ENCODE assay signal across 8 cellular contexts in genomic region chr6:111602481-111603404, GRCh38. TPM values are rescaled to one million over a fixed set of nuclear protein-coding genes. Genes with fewer than 3 reads are reported as not detected.
DNase-seq lines count a peak whose midpoint lies in the region; ATAC-seq and TF ChIP-seq lines count a peak whose summit lies in the region.

No MANE protein-coding gene starts in this region.

- H3K4ac ChIP-seq in neuronal stem cell (ENCODE audit: low read length) = no peak overlapping the region

- TF ChIP-seq CTCF in RWPE2 (IDR thresholded peaks at IDR 0.05; ENCODE audit: poor library complexity, severe bottlenecking) (no peak), fibroblast of mammary gland (conservative IDR thresholded peaks at IDR 0.05; ENCODE audit: control insufficient read depth, insufficient read depth, low read depth, low read length) (no peak)

- H4K91ac ChIP-seq in neuronal stem cell (ENCODE audit: low read depth, low read length, poor library complexity) = no peak overlapping the region

- H3K9ac ChIP-seq in neuronal stem cell (ENCODE audit: low read depth, low read length, poor library complexity) = peak overlapping the region; percentile 32

- H3K9me3 ChIP-seq in RWPE2 (ENCODE audit: severe bottlenecking) (no peaks in the 10 kb centered on the region), neuronal stem cell (replicated peaks in 1 of 2; ENCODE audit: control insufficient read depth in 2 of 2, insufficient read depth in 1 of 2, low read depth in 1 of 2, low read length in 2 of 2) (no peaks in the 10 kb centered on the region)

- no peak overlapping the region for H4K8ac ChIP-seq in neuronal stem cell (ENCODE audit: low read depth, low read length)

- H3K18ac ChIP-seq in neuronal stem cell (ENCODE audit: low read length) = peak overlapping the region; percentile 44

- DNase-seq in AG20443 (ENCODE audit: low spot score) (peak; percentile 56), RWPE2 (ENCODE audit: low spot score) (no peak), fibroblast of mammary gland (ENCODE audit: low read depth) (peak; percentile 93), neuronal stem cell (ENCODE audit: low spot score) (no peak), SIG-M5 (lab: John Stamatoyannopoulos, UW) (no peak)

- H2BK120ac ChIP-seq in neuronal stem cell (ENCODE audit: low read depth, low read length) = no peak overlapping the region

- H3K23ac ChIP-seq in neuronal stem cell (ENCODE audit: low read depth, low read length, poor library complexity) = no peak overlapping the region

- H3K79me1 ChIP-seq in neuronal stem cell (ENCODE audit: low read depth, low read length) = no peaks in the 10 kb centered on the region

- ATAC-seq in RWPE2 (ENCODE audit: low read depth) = no peak
- no peak for ATAC-seq in GM18502 (IDR thresholded peaks at IDR 0.05; ENCODE audit: poor library complexity, unreplicated experiment)
- no peak for ATAC-seq in GM21619 (IDR thresholded peaks at IDR 0.05; ENCODE audit: unreplicated experiment)
- no peak for ATAC-seq in HG03378 (IDR thresholded peaks at IDR 0.05; ENCODE audit: unreplicated experiment)

- WGBS in neuronal stem cell (ENCODE audit: extremely low coverage in 2 of 2, insufficient read length in 2 of 2, insufficient replicate concordance in 1 of 2), 2 donors = 100% methylated on average over 2 of the region's 12 CpGs; no CpG with 5 or more reads in 1 of the 2 donors

- H3K27ac ChIP-seq in RWPE2 (ENCODE audit: poor library complexity, severe bottlenecking) = peak overlapping the region; percentile 97
- no peak overlapping the region for H3K27ac ChIP-seq in neuronal stem cell (replicated peaks; ENCODE audit: low read length)

- H2BK12ac ChIP-seq in neuronal stem cell (ENCODE audit: low read length) = no peak overlapping the region

- H3K4me2 ChIP-seq in neuronal stem cell (ENCODE audit: insufficient read depth, low read length, poor library complexity, severe bottlenecking) = no peak overlapping the region

- H2BK15ac ChIP-seq in neuronal stem cell (ENCODE audit: low read length) = no peak overlapping the region

- no peak overlapping the region for H3K4me3 ChIP-seq in RWPE2 (ENCODE audit: severe bottlenecking)
- H3K4me3 ChIP-seq in fibroblast of mammary gland (ENCODE audit: control insufficient read depth, low read depth, low read length) = peak overlapping the region; percentile 20
- H3K4me3 ChIP-seq in neuronal stem cell (ENCODE audit: low read length in 2 of 2) = no peak overlapping the region

- H2AFZ ChIP-seq in neuronal stem cell (ENCODE audit: low read length) = no peak overlapping the region

- no peak overlapping the region for H2AK5ac ChIP-seq in neuronal stem cell (ENCODE audit: low read depth, low read length)

- H3K14ac ChIP-seq in neuronal stem cell (ENCODE audit: low read length) = peak overlapping the region; percentile 64

- peaks cover 29% of the 10 kb centered on the region for H3K36me3 ChIP-seq in RWPE2 (ENCODE audit: low read depth)
- no peaks in the 10 kb centered on the region for H3K36me3 ChIP-seq in neuronal stem cell (replicated peaks in 1 of 2; ENCODE audit: control insufficient read depth in 2 of 2, insufficient read depth in 2 of 2, low read length in 2 of 2)

- no peak overlapping the region for H2BK5ac ChIP-seq in neuronal stem cell (ENCODE audit: low read length)

- H3K4me1 ChIP-seq in RWPE2 (ENCODE audit: insufficient read depth, poor library complexity, severe bottlenecking) (peaks cover 38% of the 10 kb centered on the region), neuronal stem cell (ENCODE audit: control insufficient read depth in 2 of 2, insufficient read depth in 1 of 2, low read depth in 1 of 2, low read length in 2 of 2) (peaks cover 17 to 22% of the 10 kb centered on the region in 2 donors)

- H3K27me3 ChIP-seq in RWPE2 (ENCODE audit: insufficient read depth, poor library complexity, severe bottlenecking) = no peaks in the 10 kb centered on the region
- H3K27me3 ChIP-seq in neuronal stem cell (ENCODE audit: control insufficient read depth in 3 of 3, insufficient read depth in 3 of 3, low read depth in 1 of 3, low read length in 3 of 3) = no peaks in the 10 kb centered on the region

RNA-seq across cellular contexts. Expression of gene TRAF3IP2, which starts 2.9 kb away (rescaled TPM):
- polyA plus RNA-seq in neuronal stem cell (2013, experiment 1 of 2) = 2.5 TPM
- 2.1 TPM for polyA plus RNA-seq in neuronal stem cell (2013, experiment 2 of 2)

Comparison
In these comparisons a context has a peak if more than half of its experiments do, and no peak if none do; other contexts are left out.
1. DNase-seq: peak in AG20443 (single experiment) and fibroblast of mammary gland (single experiment); none in RWPE2 (single experiment), neuronal stem cell (single experiment) and SIG-M5 (single experiment).